ENCODE assay signal across 1 cellular context in genomic region chr22:37022483-37023337, GRCh38.
A peak's percentile ranks its signal among the peaks of the same experiment; 100 is the strongest.
TF ChIP-seq lines count a peak whose summit lies in the region.

No MANE protein-coding gene starts in this region.

TF ChIP-seq in K562, 482 proteins besides CTCF, POLR2A, EP300 and RAD21:
- TF ChIP-seq HDAC3 (IDR thresholded peaks at IDR 0.05; ENCODE audit: borderline replicate concordance, partially characterized antibody) (no peak), KLF10 (CRISPR knock-in tag; IDR thresholded peaks at IDR 0.05) (no peak), USF2 (CRISPR knock-in tag; IDR thresholded peaks at IDR 0.05) (no peak), RBFOX2 (IDR thresholded peaks at IDR 0.05; ENCODE audit: low read depth, low read length) (peak; percentile 41)
